In the genomic region with DNA sequence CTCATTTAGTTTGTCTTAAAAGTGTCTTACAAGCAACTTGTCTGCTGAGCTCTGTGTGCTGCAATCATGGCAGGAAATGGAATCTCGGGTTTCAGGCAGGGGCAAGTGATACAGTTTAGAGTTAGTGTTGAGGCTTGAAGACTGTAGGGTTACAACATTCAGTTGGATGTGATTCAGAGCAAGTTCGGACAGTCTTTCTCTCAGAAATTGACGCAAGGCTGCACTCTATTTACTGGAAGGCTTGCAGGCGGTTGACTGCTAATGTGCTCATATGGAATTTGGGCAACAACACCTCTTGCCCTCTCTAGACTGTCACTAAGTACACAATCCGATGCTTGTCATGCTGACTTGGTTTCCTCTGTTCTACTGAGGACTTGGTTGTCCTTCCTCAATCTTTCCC, we compare ENCODE assay signal across 18 cellular contexts.
A peak's percentile ranks its signal among the peaks of the same experiment; 100 is the strongest.
DNase-seq lines count a peak whose midpoint lies in the region; ATAC-seq, FAIRE-seq and TF ChIP-seq lines count a peak whose summit lies in the region.
"Had no signal": no experiment of that assay in that cellular context is flagged by ENCODE, and none has a peak within 500 bp of the region (broad histone marks: within the 10 kb centered on the region; RNA-seq: fewer than 3 reads in every experiment).

No MANE protein-coding gene starts in this region.

- H3K36me3 ChIP-seq in neural progenitor cell, result no peaks in the 10 kb centered on the region
- H3K36me3 ChIP-seq: esophagus muscularis mucosa, neutrophil had no signal

- no peaks in the 10 kb centered on the region for H3K79me2 ChIP-seq in neural progenitor cell (ENCODE audit: low read depth)

- H3K4me2 ChIP-seq in neural progenitor cell, result no peak overlapping the region

- peaks cover 4% of the 10 kb centered on the region for H3K27me3 Mint-ChIP-seq in neural progenitor cell (ENCODE audit: insufficient read depth, low read depth)
- no peaks in the 10 kb centered on the region for H3K27me3 Mint-ChIP-seq in activated CD8-positive, alpha-beta T cell treated with anti-CD3 and anti-CD28 coated beads for 36 hours
- H3K27me3 Mint-ChIP-seq: activated CD4-positive, alpha-beta T cell treated with anti-CD3 and anti-CD28 coated beads, Interleukin-2, amount 10 ng/mL, durations not matched to agents 7 days and 5 days; CD4-positive, alpha-beta T cell; stimulated activated naive CD8-positive, alpha-beta T cell treated with anti-CD3 and anti-CD28 coated beads, Interleukin-15, Interleukin-2, amounts not matched to agents 100 ng/mL and 50 ng/mL, for 24 hours had no signal

- no peaks in the 10 kb centered on the region for H3K4me1 ChIP-seq in neural progenitor cell

- no peak overlapping the region for H3K4me3 ChIP-seq in AG10803 (ENCODE audit: low read length)
- H3K4me3 ChIP-seq in neural progenitor cell, result no peak overlapping the region
- H3K4me3 ChIP-seq: esophagus muscularis mucosa had no signal

- no peaks in the 10 kb centered on the region for H3K4me1 Mint-ChIP-seq in neural progenitor cell
- no peaks in the 10 kb centered on the region for H3K4me1 Mint-ChIP-seq in activated CD8-positive, alpha-beta T cell treated with anti-CD3 and anti-CD28 coated beads for 36 hours (ENCODE audit: low read depth)
- H3K4me1 Mint-ChIP-seq: activated CD4-positive, alpha-beta T cell treated with anti-CD3 and anti-CD28 coated beads, Interleukin-2, amount 10 ng/mL, durations not matched to agents 7 days and 5 days had no signal

- peak overlapping the region; percentile 19 for H2AFZ ChIP-seq in neural progenitor cell (replicated peaks)

- H3F3A ChIP-seq in neural progenitor cell (ENCODE audit: low read depth), result no peaks in the 10 kb centered on the region

- CTCF ChIA-PET in activated CD8-positive, alpha-beta T cell treated with anti-CD3 and anti-CD28 coated beads for 36 hours (lab: Charles Lee), result no interaction called here

- no peak overlapping the region for H3K27ac Mint-ChIP-seq in neural progenitor cell
- H3K27ac Mint-ChIP-seq in activated CD8-positive, alpha-beta T cell treated with anti-CD3 and anti-CD28 coated beads for 36 hours, result no peak overlapping the region
- H3K27ac Mint-ChIP-seq: activated T-helper 2 cell treated with anti-CD3 and anti-CD28 coated beads, Interferon-gamma antibody, Interleukin-2, Interleukin-4, amounts not matched to agents 10 μg/mL and 5 μg/mL and 100 μg/mL, durations not matched to agents 14 hours and 24 hours and 36 hours; CD4-positive, alpha-beta T cell; stimulated activated naive CD8-positive, alpha-beta T cell treated with anti-CD3 and anti-CD28 coated beads, Interleukin-15, Interleukin-2, amounts not matched to agents 100 ng/mL and 50 ng/mL, for 24 hours had no signal

- TF ChIP-seq CTCF in AG10803 (conservative IDR thresholded peaks at IDR 0.05; ENCODE audit: low read length) (no peak), neural progenitor cell (IDR thresholded peaks at IDR 0.05) (no peak)
- no peak for TF ChIP-seq CTCF in activated CD8-positive, alpha-beta T cell treated with anti-CD3 and anti-CD28 coated beads for 36 hours (IDR thresholded peaks at IDR 0.05)

- H3K27me3 ChIP-seq in neural progenitor cell, result no peaks in the 10 kb centered on the region
- H3K27me3 ChIP-seq: esophagus muscularis mucosa, neutrophil had no signal

- H3K27ac ChIP-seq in epithelial cell of prostate, result peak overlapping the region; percentile 94
- no peak overlapping the region for H3K27ac ChIP-seq in neural progenitor cell
- H3K27ac ChIP-seq: esophagus muscularis mucosa, neutrophil had no signal

- no peak for ATAC-seq in activated CD8-positive, alpha-beta T cell treated with anti-CD3 and anti-CD28 coated beads for 36 hours
- ATAC-seq in HG03025 (IDR thresholded peaks at IDR 0.05; ENCODE audit: low FRiP score, unreplicated experiment), result no peak
- ATAC-seq in GM21367 (IDR thresholded peaks at IDR 0.05; ENCODE audit: unreplicated experiment), result no peak

- intact Hi-C loops in activated CD8-positive, alpha-beta T cell treated with anti-CD3 and anti-CD28 coated beads for 36 hours (cut with micrococcal nuclease), result no loop called here

- no peak overlapping the region for H3K9ac ChIP-seq in neural progenitor cell

- H3K9me3 ChIP-seq in neural progenitor cell (ENCODE audit: low read depth), result no peaks in the 10 kb centered on the region
- H3K9me3 ChIP-seq: esophagus muscularis mucosa, neutrophil had no signal

- no peak overlapping the region for H3K4me3 Mint-ChIP-seq in neural progenitor cell
- no peak overlapping the region for H3K4me3 Mint-ChIP-seq in activated CD8-positive, alpha-beta T cell treated with anti-CD3 and anti-CD28 coated beads for 36 hours
- H3K4me3 Mint-ChIP-seq: activated CD4-positive, alpha-beta T cell treated with anti-CD3 and anti-CD28 coated beads, Interleukin-2, amount 10 ng/mL, durations not matched to agents 7 days and 5 days; CD4-positive, alpha-beta T cell; stimulated activated naive CD8-positive, alpha-beta T cell treated with anti-CD3 and anti-CD28 coated beads, Interleukin-15, Interleukin-2, amounts not matched to agents 100 ng/mL and 50 ng/mL, for 24 hours had no signal

- FAIRE-seq in HTR-8/SVneo (lab: Jason Lieb, UNC), result peak; percentile 44

- no peaks in the 10 kb centered on the region for H4K20me1 ChIP-seq in neural progenitor cell (ENCODE audit: low read depth)

- POLR2A ChIA-PET in activated CD8-positive, alpha-beta T cell treated with anti-CD3 and anti-CD28 coated beads for 36 hours (lab: Charles Lee), result no interaction called here

- H3K36me3 Mint-ChIP-seq in neural progenitor cell, result no peaks in the 10 kb centered on the region
- H3K36me3 Mint-ChIP-seq in activated CD8-positive, alpha-beta T cell treated with anti-CD3 and anti-CD28 coated beads for 36 hours (ENCODE audit: low read depth), result no peaks in the 10 kb centered on the region

- no peaks in the 10 kb centered on the region for H3K9me3 Mint-ChIP-seq in neural progenitor cell
- peaks cover 2% of the 10 kb centered on the region for H3K9me3 Mint-ChIP-seq in activated CD8-positive, alpha-beta T cell treated with anti-CD3 and anti-CD28 coated beads for 36 hours
- H3K9me3 Mint-ChIP-seq: activated CD4-positive, alpha-beta T cell treated with anti-CD3 and anti-CD28 coated beads, Interleukin-2, amount 10 ng/mL, durations not matched to agents 7 days and 5 days; activated T-helper 2 cell treated with anti-CD3 and anti-CD28 coated beads, Interferon-gamma antibody, Interleukin-2, Interleukin-4, amounts not matched to agents 10 μg/mL and 5 μg/mL and 100 μg/mL, durations not matched to agents 14 hours and 24 hours and 36 hours had no signal

- DNase-seq in AG10803 (ENCODE audit: low read depth) (peak; percentile 87), HTR-8/SVneo (ENCODE audit: insufficient read length, low spot score) (peak; percentile 36), epithelial cell of prostate (ENCODE audit: low read depth, low spot score) (peak; percentile 95), neural progenitor cell (ENCODE audit: low spot score) (no peak), COR-L47 (lab: John Stamatoyannopoulos, UW) (no peak)
- DNase-seq in activated CD8-positive, alpha-beta T cell treated with anti-CD3 and anti-CD28 coated beads for 36 hours, result no peak
- DNase-seq: caudate nucleus; CD4-positive, alpha-beta T cell; GOT3; kidney glomerular epithelial cell; stimulated activated CD4-positive, alpha-beta T cell treated with anti-CD3 and anti-CD28 coated beads, Interleukin-1b, Interleukin-23, amount 100 ng/mL, for 48 hours had no signal

Comparison
In these comparisons a context has a peak if more than half of its experiments do, and no peak if none do; other contexts are left out.
1. DNase-seq: peak in AG10803 (single experiment), HTR-8/SVneo (single experiment) and epithelial cell of prostate (single experiment); none in neural progenitor cell (single experiment), COR-L47 (single experiment) and activated CD8-positive, alpha-beta T cell treated with anti-CD3 and anti-CD28 coated beads for 36 hours (single experiment).